Comparison of ENCODE assay signal across 21 cellular contexts in the genomic region with DNA sequence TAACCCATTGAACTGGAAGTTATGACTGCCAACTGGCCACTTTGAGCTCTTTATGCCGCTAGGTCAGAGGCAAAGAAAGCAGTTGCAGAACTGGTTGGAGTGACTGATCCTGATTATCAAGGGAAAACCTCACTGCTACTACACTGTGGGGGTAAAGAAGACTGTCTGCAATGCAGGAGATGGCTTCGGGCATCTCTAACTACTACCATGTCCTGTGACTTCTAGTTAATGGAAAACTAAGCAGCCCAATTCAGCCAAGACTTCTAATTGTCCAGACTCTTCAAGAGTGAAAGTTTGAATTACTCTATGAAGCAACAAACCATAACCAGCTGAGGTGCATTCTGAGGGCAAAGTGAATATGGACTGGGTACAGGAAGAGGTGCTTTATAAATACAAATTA.
DNase-seq lines count a peak whose midpoint lies in the region; ATAC-seq, FAIRE-seq and TF ChIP-seq lines count a peak whose summit lies in the region.
"Had no signal": no experiment of that assay in that cellular context is flagged by ENCODE, and none has a peak within 500 bp of the region (broad histone marks: within the 10 kb centered on the region; RNA-seq: fewer than 3 reads in every experiment).

No MANE protein-coding gene starts in this region.

- no peak overlapping the region for H3K27ac Mint-ChIP-seq in immature natural killer cell
- H3K27ac Mint-ChIP-seq: CD4-positive, alpha-beta T cell; HFFc6; IgD-negative memory B cell had no signal

- TF ChIP-seq CTCF in right lobe of liver (IDR thresholded peaks at IDR 0.05) = no peak

- no peak for DNase-seq in RCC 7860 (ENCODE audit: low spot score)
- peak; percentile 44 for DNase-seq in glomerular visceral epithelial cell (ENCODE audit: extremely low spot score)
- DNase-seq in left kidney (ENCODE audit: low read depth, low spot score) = peak; percentile 15
- peak; percentile 91 for DNase-seq in renal cortical epithelial cell (ENCODE audit: low read depth)
- no peak for DNase-seq in immature natural killer cell
- no peak for DNase-seq in right lobe of liver
- DNase-seq: ACHN; Calu3; CD4-positive, alpha-beta T cell; DMS79 treated with DMSO at 0.1 percent for 48 hours; GF-D8; GOT3; H7; HFFc6 had no signal

- ATAC-seq in GM21786 (IDR thresholded peaks at IDR 0.05; ENCODE audit: unreplicated experiment) (no peak), HG03520 (IDR thresholded peaks at IDR 0.05; ENCODE audit: unreplicated experiment) (no peak), right lobe of liver (no peak)
- ATAC-seq: HCT116 had no signal

- no peak overlapping the region for H3K4me3 ChIP-seq in right lobe of liver

- H3K9me3 Mint-ChIP-seq in immature natural killer cell = peaks cover 10 to 30% (median 15%) of the 10 kb centered on the region in 6 donors

- no peaks in the 10 kb centered on the region for H3K36me3 ChIP-seq in right lobe of liver

- no peak overlapping the region for H3K4me3 Mint-ChIP-seq in immature natural killer cell
- H3K4me3 Mint-ChIP-seq: CD4-positive, alpha-beta T cell; HFFc6; IgD-negative memory B cell had no signal

- WGBS in right lobe of liver (ENCODE audit: insufficient coverage, low coverage, low lambda C conversion rate, missing lambda C conversion rate) = 80% methylated on average over 2 of the region's 2 CpGs

- H3K27ac ChIP-seq in right lobe of liver = no peak overlapping the region
- H3K27ac ChIP-seq: C4-2B had no signal

- H3K27me3 Mint-ChIP-seq in immature natural killer cell (ENCODE audit: low read depth in 3 of 3) = no peaks in the 10 kb centered on the region
- H3K27me3 Mint-ChIP-seq: IgD-negative memory B cell had no signal

- no peaks in the 10 kb centered on the region for H3K4me1 ChIP-seq in right lobe of liver

- H3K9me3 ChIP-seq in right lobe of liver = no peaks in the 10 kb centered on the region

- no peaks in the 10 kb centered on the region for H3K27me3 ChIP-seq in right lobe of liver

- intact Hi-C loops in right lobe of liver (cut with DNase I) = no loop called here

- TF ChIP-seq POLR2A in right lobe of liver (IDR thresholded peaks at IDR 0.05) = no peak

- H3K4me1 Mint-ChIP-seq in immature natural killer cell = no peaks in the 10 kb centered on the region
- H3K4me1 Mint-ChIP-seq: IgD-negative memory B cell had no signal

- H3K36me3 Mint-ChIP-seq in immature natural killer cell = no peaks in the 10 kb centered on the region
- H3K36me3 Mint-ChIP-seq: IgD-negative memory B cell had no signal

- peak; percentile 70 for FAIRE-seq in RCC 7860 (lab: Jason Lieb, UNC)
- FAIRE-seq: A204.1, HTR-8/SVneo had no signal

Comparison
In these comparisons a context has a peak if more than half of its experiments do, and no peak if none do; other contexts are left out.
1. DNase-seq: peak in glomerular visceral epithelial cell (single experiment), left kidney (single experiment) and renal cortical epithelial cell (single experiment); none in RCC 7860 (single experiment), immature natural killer cell (0 of 3) and right lobe of liver (0 of 3).